In the genomic region with DNA sequence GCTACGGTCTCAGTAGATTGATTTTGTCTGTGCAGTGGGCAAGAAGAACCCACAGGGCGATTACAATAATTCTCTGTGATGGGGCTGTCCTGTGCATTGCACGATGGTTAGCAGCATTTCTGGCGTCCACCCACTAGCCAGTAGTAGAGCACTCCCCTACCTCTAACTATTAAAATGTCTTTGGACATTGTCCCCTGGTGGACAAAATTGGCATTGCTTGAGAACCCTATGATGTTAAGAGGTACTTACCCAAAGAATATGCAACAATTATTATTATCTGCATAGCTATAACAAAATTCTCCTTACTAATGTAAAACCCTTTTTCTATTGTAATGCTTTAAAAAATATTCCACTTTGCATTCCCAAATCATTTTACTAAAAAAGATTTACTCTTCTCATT, we compare ENCODE assay signal across 14 cellular contexts.
DNase-seq lines count a peak whose midpoint lies in the region; ATAC-seq, FAIRE-seq and TF ChIP-seq lines count a peak whose summit lies in the region.
"Had no signal": no experiment of that assay in that cellular context is flagged by ENCODE, and none has a peak within 500 bp of the region (broad histone marks: within the 10 kb centered on the region; RNA-seq: fewer than 3 reads in every experiment).

No MANE protein-coding gene starts in this region.

- BruUV-seq in GM12878 (replicated peaks; lab: Mats Ljungman, UMichigan), result no TSS peak

- CTCF ChIA-PET in GM12878 (lab: Yijun Ruan, JAX), result no interaction called here

- intact Hi-C loops in GM12878 (cut with micrococcal nuclease; ENCODE audit: unreplicated experiment), result no loop called here

- H4K20me1 ChIP-seq in Karpas-422 (ENCODE audit: insufficient read depth, low read depth, low read length), result no peaks in the 10 kb centered on the region
- no peaks in the 10 kb centered on the region for H4K20me1 ChIP-seq in GM12878 (ENCODE audit: control insufficient read depth, insufficient read depth)

- H2AFZ ChIP-seq in Karpas-422 (ENCODE audit: low read length) (no peak overlapping the region), GM12878 (ENCODE audit: control insufficient read depth, low read depth, low read length) (no peak overlapping the region)

- H3K27ac Mint-ChIP-seq in nephron progenitor cell, result no peak overlapping the region
- H3K27ac Mint-ChIP-seq: activated naive CD4-positive, alpha-beta T cell treated with anti-CD3 and anti-CD28 coated beads, Interleukin-2, amount 50 U/mL, for 72 hours; WTC11 had no signal

- no peak overlapping the region for H3K9ac ChIP-seq in Karpas-422 (ENCODE audit: low read length)
- no peak overlapping the region for H3K9ac ChIP-seq in GM12878 (ENCODE audit: control insufficient read depth, insufficient read depth, low read length)

- no peak for TF ChIP-seq POLR2A in GM12878 (IDR thresholded peaks at IDR 0.05; ENCODE audit: low read depth, low read length)

- H3K9me2 ChIP-seq in Karpas-422 (replicated peaks; ENCODE audit: insufficient read depth, low read length), result no peaks in the 10 kb centered on the region

- SMC1A ChIA-PET in GM12878 (lab: Charles Lee; ENCODE audit: uncharacterized antibody, unreplicated experiment), result no interaction called here

- H3K4me2 ChIP-seq in Karpas-422 (ENCODE audit: low read depth, low read length, poor library complexity, severe bottlenecking) (no peak overlapping the region), GM12878 (ENCODE audit: control insufficient read depth, insufficient read depth) (no peak overlapping the region)

- RAD21 ChIA-PET in GM12878 (lab: Charles Lee; ENCODE audit: unreplicated experiment), result no interaction called here

- H3K9me3 ChIP-seq in Karpas-422 (ENCODE audit: low read length) (peaks cover 7% of the 10 kb centered on the region; the same call in 1 of the 2 replicates), GM12878 (replicated peaks; ENCODE audit: control insufficient read depth, insufficient read depth, low read length) (peaks cover 2% of the 10 kb centered on the region; the same call in 1 of the 3 replicates)

- H3K9me3 Mint-ChIP-seq in nephron progenitor cell, result peaks cover 10% of the 10 kb centered on the region

- 57% methylated on average over 4 of the region's 4 CpGs for WGBS in GM12878 (ENCODE audit: insufficient coverage, insufficient replicate concordance, low lambda C conversion rate, missing lambda C conversion rate)

- in situ Hi-C loops in GM12878 (cut with MboI), result no loop called here

- H3K79me2 ChIP-seq in Karpas-422 (ENCODE audit: low read length) (no peaks in the 10 kb centered on the region), GM12878 (ENCODE audit: control insufficient read depth, insufficient read depth, low read length) (no peaks in the 10 kb centered on the region)

- H3K36me3 ChIP-seq in Karpas-422 (ENCODE audit: insufficient read depth, low read length), result no peaks in the 10 kb centered on the region; the same call in 1 of the 2 replicates
- no peaks in the 10 kb centered on the region for H3K36me3 ChIP-seq in GM12878 (ENCODE audit: control insufficient read depth in 2 of 2, insufficient read depth in 2 of 2, low read length in 1 of 2)
- H3K36me3 ChIP-seq: spleen had no signal

- H3K4me3 ChIP-seq in GM12864 (ENCODE audit: low read depth, low read length) (no peak overlapping the region), Karpas-422 (ENCODE audit: low read length) (no peak overlapping the region), GM12878 (no peak overlapping the region)
- H3K4me3 ChIP-seq: coronary artery, spleen had no signal

- TF ChIP-seq CTCF in GM12864 (IDR thresholded peaks at IDR 0.05; ENCODE audit: low read depth, low read length, missing control alignments) (peak; percentile 32), GM12878 (IDR thresholded peaks at IDR 0.05 in 2 of 3, conservative IDR thresholded peaks at IDR 0.05 in 1 of 3; ENCODE audit: control insufficient read depth in 2 of 3, extremely low read depth in 1 of 3, insufficient read depth in 1 of 3, low read depth in 3 of 3, low read length in 3 of 3) (peak in 2 of 3 experiments; percentile 7 to 37; a peak in 1 of 6 replicates), nephron progenitor cell (IDR thresholded peaks at IDR 0.05) (no peak)

- POLR2A ChIA-PET in GM12878 (lab: Charles Lee), result interaction anchor here (0.6 kb wide), 1 partner anchor 72 kb away, joined by 3 read pairs; no protein-coding TSS in a partner anchor

- no peaks in the 10 kb centered on the region for H3K4me1 Mint-ChIP-seq in nephron progenitor cell

- DNase-seq in GM12864 (ENCODE audit: low read depth) (no peak), Karpas-422 (peak; percentile 76), GM12878 (ENCODE audit: low read depth, low spot score) (no peak), nephron progenitor cell (peak; percentile 2)
- DNase-seq: activated CD8-positive, alpha-beta memory T cell treated with anti-CD3 and anti-CD28 coated beads, Interleukin-2, amount 50 U/mL, for 48 hours; NCI-H2081; spleen; substantia nigra had no signal

- H3K36me3 Mint-ChIP-seq in nephron progenitor cell (ENCODE audit: low read depth), result no peaks in the 10 kb centered on the region
- H3K36me3 Mint-ChIP-seq: activated naive CD4-positive, alpha-beta T cell treated with anti-CD3 and anti-CD28 coated beads, Interleukin-2, amount 50 U/mL, for 72 hours had no signal

- TF ChIP-seq EP300 in GM12878 (IDR thresholded peaks at IDR 0.05; ENCODE audit: borderline replicate concordance in 1 of 2, control insufficient read depth in 1 of 2, low read depth in 2 of 2, low read length in 2 of 2), result no peak

- TF ChIP-seq RAD21 in GM12878 (IDR thresholded peaks at IDR 0.05; ENCODE audit: insufficient read depth, low read depth, low read length), result peak; percentile 26; the same call in 1 of the 2 replicates

- no peaks in the 10 kb centered on the region for H3K4me1 ChIP-seq in Karpas-422 (ENCODE audit: low read length)
- H3K4me1 ChIP-seq in GM12878 (ENCODE audit: control insufficient read depth, insufficient read depth, low read length), result no peaks in the 10 kb centered on the region
- H3K4me1 ChIP-seq: spleen had no signal

- H3K27me3 Mint-ChIP-seq in nephron progenitor cell (ENCODE audit: low read depth, poor library complexity), result peaks cover 7% of the 10 kb centered on the region

- ATAC-seq in GM12878 (no peak), GM19467 (IDR thresholded peaks at IDR 0.05; ENCODE audit: unreplicated experiment) (no peak), HG03039 (IDR thresholded peaks at IDR 0.05; ENCODE audit: unreplicated experiment) (no peak), GM21529 (IDR thresholded peaks at IDR 0.05; ENCODE audit: unreplicated experiment) (no peak)
- ATAC-seq: activated naive CD4-positive, alpha-beta T cell treated with anti-CD3 and anti-CD28 coated beads, Interleukin-2, amount 50 U/mL, for 72 hours; WTC11 had no signal

- H3K27ac ChIP-seq in Karpas-422 (ENCODE audit: low read length) (no peak overlapping the region), GM12878 (ENCODE audit: control insufficient read depth, insufficient read depth) (no peak overlapping the region)
- H3K27ac ChIP-seq: coronary artery, spleen had no signal

- FAIRE-seq in GM12878 (lab: Jason Lieb, UNC), result no peak

- H3K27me3 ChIP-seq in Karpas-422 (ENCODE audit: low read length) (no peaks in the 10 kb centered on the region), GM12878 (replicated peaks in 1 of 2; ENCODE audit: control insufficient read depth in 2 of 2, insufficient read depth in 2 of 2, low read length in 1 of 2) (no peaks in the 10 kb centered on the region)
- H3K27me3 ChIP-seq: spleen had no signal

- no peak overlapping the region for H3K4me3 Mint-ChIP-seq in nephron progenitor cell
- H3K4me3 Mint-ChIP-seq: WTC11 had no signal

TF ChIP-seq in GM12878, 131 proteins besides CTCF, POLR2A, EP300 and RAD21:
- TF ChIP-seq POLR2AphosphoS2 (IDR thresholded peaks at IDR 0.05; ENCODE audit: low read depth, low read length), result no peak
- TF ChIP-seq, protein P1, sequence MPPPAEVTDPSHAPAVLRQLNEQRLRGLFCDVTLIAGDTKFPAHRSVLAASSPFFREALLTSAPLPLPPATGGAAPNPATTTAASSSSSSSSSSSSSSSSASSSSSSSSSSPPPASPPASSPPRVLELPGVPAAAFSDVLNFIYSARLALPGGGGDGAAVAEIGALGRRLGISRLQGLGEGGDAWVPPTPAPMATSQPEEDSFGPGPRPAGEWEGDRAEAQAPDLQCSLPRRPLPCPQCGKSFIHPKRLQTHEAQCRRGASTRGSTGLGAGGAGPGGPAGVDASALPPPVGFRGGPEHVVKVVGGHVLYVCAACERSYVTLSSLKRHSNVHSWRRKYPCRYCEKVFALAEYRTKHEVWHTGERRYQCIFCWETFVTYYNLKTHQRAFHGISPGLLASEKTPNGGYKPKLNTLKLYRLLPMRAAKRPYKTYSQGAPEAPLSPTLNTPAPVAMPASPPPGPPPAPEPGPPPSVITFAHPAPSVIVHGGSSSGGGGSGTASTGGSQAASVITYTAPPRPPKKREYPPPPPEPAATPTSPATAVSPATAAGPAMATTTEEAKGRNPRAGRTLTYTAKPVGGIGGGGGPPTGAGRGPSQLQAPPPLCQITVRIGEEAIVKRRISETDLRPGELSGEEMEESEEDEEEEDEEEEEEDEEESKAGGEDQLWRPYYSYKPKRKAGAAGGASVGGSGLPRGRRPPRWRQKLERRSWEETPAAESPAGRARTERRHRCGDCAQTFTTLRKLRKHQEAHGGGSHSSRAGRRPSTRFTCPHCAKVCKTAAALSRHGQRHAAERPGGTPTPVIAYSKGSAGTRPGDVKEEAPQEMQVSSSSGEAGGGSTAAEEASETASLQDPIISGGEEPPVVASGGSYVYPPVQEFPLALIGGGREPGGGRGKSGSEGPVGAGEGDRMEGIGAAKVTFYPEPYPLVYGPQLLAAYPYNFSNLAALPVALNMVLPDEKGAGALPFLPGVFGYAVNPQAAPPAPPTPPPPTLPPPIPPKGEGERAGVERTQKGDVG (CRISPR knock-in tag; IDR thresholded peaks at IDR 0.05), result no peak
- TF ChIP-seq ESRRA (IDR thresholded peaks at IDR 0.05; ENCODE audit: low read length), result no peak
- TF ChIP-seq, protein P2, sequence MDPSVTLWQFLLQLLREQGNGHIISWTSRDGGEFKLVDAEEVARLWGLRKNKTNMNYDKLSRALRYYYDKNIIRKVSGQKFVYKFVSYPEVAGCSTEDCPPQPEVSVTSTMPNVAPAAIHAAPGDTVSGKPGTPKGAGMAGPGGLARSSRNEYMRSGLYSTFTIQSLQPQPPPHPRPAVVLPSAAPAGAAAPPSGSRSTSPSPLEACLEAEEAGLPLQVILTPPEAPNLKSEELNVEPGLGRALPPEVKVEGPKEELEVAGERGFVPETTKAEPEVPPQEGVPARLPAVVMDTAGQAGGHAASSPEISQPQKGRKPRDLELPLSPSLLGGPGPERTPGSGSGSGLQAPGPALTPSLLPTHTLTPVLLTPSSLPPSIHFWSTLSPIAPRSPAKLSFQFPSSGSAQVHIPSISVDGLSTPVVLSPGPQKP (IDR thresholded peaks at IDR 0.05; ENCODE audit: low read depth, low read length), result no peak
- no peak for TF ChIP-seq NFIC (IDR thresholded peaks at IDR 0.05; ENCODE audit: low read depth, low read length)
TF ChIP-seq in GM12878: peak in this region for 0.

Comparison
In these comparisons a context has a peak if more than half of its experiments do, and no peak if none do; other contexts are left out.
1. DNase-seq: peak in Karpas-422 (single experiment) and nephron progenitor cell (single experiment); none in GM12864 (single experiment) and GM12878 (single experiment).